Comparison of ENCODE assay signal across 17 cellular contexts in the genomic region with DNA sequence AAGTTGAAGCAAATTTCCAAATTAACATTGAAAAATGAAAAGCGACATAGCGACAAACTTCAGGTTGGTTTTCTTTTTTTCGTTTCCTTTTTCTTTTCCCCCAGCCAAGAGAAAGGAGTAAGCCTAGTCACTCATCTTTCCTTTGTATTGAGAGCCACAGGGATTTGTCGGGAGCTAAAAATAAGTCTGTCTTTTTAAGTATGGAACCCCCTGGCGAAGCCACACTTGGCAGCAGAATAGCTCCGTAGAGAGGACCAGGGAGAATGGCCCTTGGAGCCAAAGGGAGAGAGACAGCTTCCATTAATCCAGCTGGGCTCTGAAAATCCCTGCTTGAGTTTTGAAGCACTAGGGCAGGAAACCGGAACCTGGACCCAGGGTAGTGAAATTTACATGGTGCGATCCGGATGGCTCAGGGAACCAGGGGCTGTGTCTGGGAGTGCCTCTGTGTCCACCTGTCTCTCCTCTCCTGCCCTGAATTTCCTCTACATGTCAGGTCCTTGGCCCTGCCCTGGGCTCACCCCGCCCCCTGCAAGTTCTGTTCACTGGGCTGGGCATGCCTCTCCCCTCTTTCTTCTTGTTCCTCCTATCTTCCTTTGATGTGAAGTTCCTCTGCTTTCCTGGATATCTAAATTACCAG.
"Had no signal": no experiment of that assay in that cellular context is flagged by ENCODE, and none has a peak within 500 bp of the region (broad histone marks: within the 10 kb centered on the region; RNA-seq: fewer than 3 reads in every experiment).

No MANE protein-coding gene starts in this region.

- H3K4me1 ChIP-seq: esophagus muscularis mucosa, right lobe of liver, upper lobe of left lung, uterus had no signal

- H3K27me3 Mint-ChIP-seq: dendritic cell treated with granulocyte-macrophage colony-stimulating factor and Interleukin-4, amounts not matched to agents 40 ng/mL and 50 ng/mL, for 4 days; effector memory CD8-positive, alpha-beta T cell had no signal

- H3K27ac Mint-ChIP-seq: dendritic cell treated with granulocyte-macrophage colony-stimulating factor and Interleukin-4, amounts not matched to agents 40 ng/mL and 50 ng/mL, for 4 days; effector memory CD8-positive, alpha-beta T cell; naive thymus-derived CD8-positive, alpha-beta T cell had no signal

- H3K4me3 ChIP-seq: esophagus muscularis mucosa, hepatocyte, ovary, right lobe of liver, skin epidermis, upper lobe of left lung, uterus had no signal

- H3K27me3 ChIP-seq: esophagus muscularis mucosa, hepatocyte, ovary, right lobe of liver, upper lobe of left lung, uterus had no signal

- ATAC-seq: effector memory CD8-positive, alpha-beta T cell; left cardiac atrium; naive thymus-derived CD8-positive, alpha-beta T cell; right lobe of liver had no signal

- H3K4me1 Mint-ChIP-seq: naive thymus-derived CD8-positive, alpha-beta T cell had no signal

- H3K9me3 ChIP-seq: esophagus muscularis mucosa, ovary, right lobe of liver, upper lobe of left lung, uterus had no signal

- H3K36me3 ChIP-seq: esophagus muscularis mucosa, ovary, right lobe of liver, upper lobe of left lung, uterus had no signal

- H3K4me3 Mint-ChIP-seq: dendritic cell treated with granulocyte-macrophage colony-stimulating factor and Interleukin-4, amounts not matched to agents 40 ng/mL and 50 ng/mL, for 4 days; effector memory CD8-positive, alpha-beta T cell; naive thymus-derived CD8-positive, alpha-beta T cell had no signal

- H3K27ac ChIP-seq: epithelial cell of prostate, esophagus muscularis mucosa, hepatocyte, ovary, right lobe of liver, skin epidermis, upper lobe of left lung, uterus had no signal

- H3K36me3 Mint-ChIP-seq: naive thymus-derived CD8-positive, alpha-beta T cell had no signal

- DNase-seq: cerebellar nuclear complex; effector memory CD8-positive, alpha-beta T cell; head of caudate nucleus; kidney; left cardiac atrium; naive thymus-derived CD8-positive, alpha-beta T cell; ovary; right lobe of liver; stimulated activated CD4-positive, alpha-beta T cell treated with anti-CD3 and anti-CD28 coated beads, Interleukin-2, amount 100 ng/mL, for 48 hours; stimulated activated naive CD4-positive, alpha-beta T cell treated with Interleukin-2 at 50 U/mL for 16 hours; upper lobe of left lung; uterus had no signal

- H3K9me3 Mint-ChIP-seq: dendritic cell treated with granulocyte-macrophage colony-stimulating factor and Interleukin-4, amounts not matched to agents 40 ng/mL and 50 ng/mL, for 4 days; naive thymus-derived CD8-positive, alpha-beta T cell had no signal
